Comparison of ENCODE assay signal across 16 cellular contexts in the genomic region with DNA sequence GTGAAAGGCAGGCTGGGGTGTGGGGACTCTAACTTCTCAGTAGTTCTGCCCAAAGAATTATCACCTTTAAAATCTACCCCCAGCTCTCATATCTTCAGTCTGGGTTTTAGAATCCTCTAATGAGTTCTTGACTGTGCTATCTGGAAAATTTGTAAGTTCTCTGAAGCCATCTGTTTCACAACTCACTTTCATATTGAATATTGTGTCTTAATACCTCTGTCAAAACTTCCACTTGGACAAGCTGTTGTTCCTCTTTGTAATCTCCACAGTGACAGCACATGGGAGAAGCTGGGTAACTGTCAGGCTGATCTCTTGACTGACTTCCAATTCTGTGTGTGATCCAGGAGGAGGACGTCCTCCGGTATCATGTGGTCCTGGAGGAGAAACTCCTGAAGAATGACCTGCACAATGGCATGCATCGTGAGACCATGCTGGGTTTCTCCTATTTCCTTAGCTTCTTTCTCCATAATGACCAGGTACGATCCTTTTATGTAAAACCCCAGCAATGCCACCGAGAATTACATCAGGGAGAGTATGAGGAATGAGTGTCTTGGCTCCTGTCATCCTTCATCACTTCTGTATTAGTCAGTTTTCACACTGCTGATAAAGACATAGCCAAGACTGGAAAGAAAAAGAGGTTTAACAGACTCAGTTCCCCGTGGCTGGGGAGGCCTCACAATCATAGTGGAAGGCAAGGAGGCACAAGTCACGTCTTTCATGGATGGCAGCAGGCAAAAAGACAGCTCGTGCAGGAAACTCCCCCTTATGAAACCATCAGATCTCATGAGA.
DNase-seq lines count a peak whose midpoint lies in the region; ATAC-seq, FAIRE-seq and TF ChIP-seq lines count a peak whose summit lies in the region.
"Had no signal": no experiment of that assay in that cellular context is flagged by ENCODE, and none has a peak within 500 bp of the region (broad histone marks: within the 10 kb centered on the region; RNA-seq: fewer than 3 reads in every experiment).

No MANE protein-coding gene starts in this region.

- H3K36me3 ChIP-seq in right lobe of liver (no peaks in the 10 kb centered on the region), HepG2 (replicated peaks in 1 of 2; ENCODE audit: control insufficient read depth in 1 of 2, insufficient read depth in 2 of 2, low read length in 2 of 2) (no peaks in the 10 kb centered on the region), smooth muscle cell (ENCODE audit: low read depth) (no peaks in the 10 kb centered on the region)
- H3K36me3 ChIP-seq: thyroid gland had no signal

- intact Hi-C loops in right lobe of liver (cut with DNase I) (no loop called here), HepG2 (cut with micrococcal nuclease; ENCODE audit: unreplicated experiment) (no loop called here), left ventricle myocardium superior (cut with micrococcal nuclease) (no loop called here)

- no peak overlapping the region for H2AFZ ChIP-seq in HepG2 (ENCODE audit: low read length)
- H2AFZ ChIP-seq in smooth muscle cell (ENCODE audit: low read depth): no peak overlapping the region

- TF ChIP-seq EP300 in HepG2 (IDR thresholded peaks at IDR 0.05; ENCODE audit: low read depth in 2 of 2, low read length in 2 of 2) (no peak), HepG2 (CRISPR knock-in tag; IDR thresholded peaks at IDR 0.05; ENCODE audit: borderline replicate concordance) (no peak)

- DNase-seq in right lobe of liver (no peak), HepG2 (ENCODE audit: low spot score) (no peak), SIG-M5 (lab: John Stamatoyannopoulos, UW) (peak; percentile 49), left ventricle myocardium superior (no peak), cerebellar nuclear complex (lab: John Stamatoyannopoulos, UW) (no peak), smooth muscle cell (lab: John Stamatoyannopoulos, UW; ENCODE audit: unreplicated experiment) (no peak)
- no peak for DNase-seq in activated naive CD4-positive, alpha-beta T cell (lab: John Stamatoyannopoulos, UW)
- DNase-seq: activated naive CD4-positive, alpha-beta T cell treated with anti-CD3 and anti-CD28 coated beads, Interleukin-2, amount 10 ng/mL, durations not matched to agents 7 days and 5 days; COR-L47; hippocampal formation; left colon; NCI-H1092 treated with DMSO at 0.1 percent for 48 hours; NK-92 treated with Interleukin-12 subunit alpha and Interleukin-12 subunit beta, amount 100 ng/mL, for 24 hours; thyroid gland had no signal

- FAIRE-seq in HepG2 (lab: Jason Lieb, UNC): no peak

- no peaks in the 10 kb centered on the region for H3K79me2 ChIP-seq in HepG2 (ENCODE audit: insufficient read depth, low read length)
- H3K79me2 ChIP-seq in smooth muscle cell (ENCODE audit: low read depth): no peaks in the 10 kb centered on the region

- H3K4me1 ChIP-seq in right lobe of liver: no peaks in the 10 kb centered on the region
- no peaks in the 10 kb centered on the region for H3K4me1 ChIP-seq in HepG2 (ENCODE audit: insufficient read depth, low read length)
- no peaks in the 10 kb centered on the region for H3K4me1 ChIP-seq in smooth muscle cell (ENCODE audit: low read depth)
- H3K4me1 ChIP-seq: thyroid gland had no signal

- TF ChIP-seq CTCF in right lobe of liver (IDR thresholded peaks at IDR 0.05): no peak
- no peak for TF ChIP-seq CTCF in HepG2 (CRISPR knock-in tag; IDR thresholded peaks at IDR 0.05)
- TF ChIP-seq CTCF in smooth muscle cell (IDR thresholded peaks at IDR 0.05; ENCODE audit: borderline replicate concordance, insufficient read depth, poor library complexity, severe bottlenecking): no peak

- CTCF ChIA-PET in HepG2 (lab: Yijun Ruan, JAX; ENCODE audit: low intra/inter-chr PET ratio, low total read pairs): no interaction called here

- H3K27ac ChIP-seq in right lobe of liver: no peak overlapping the region
- no peak overlapping the region for H3K27ac ChIP-seq in HepG2 (ENCODE audit: extremely low read length, insufficient read depth, low read length)
- no peak overlapping the region for H3K27ac ChIP-seq in smooth muscle cell (ENCODE audit: low read depth)
- H3K27ac ChIP-seq: thyroid gland had no signal

- TF ChIP-seq RAD21 in HepG2 (CRISPR knock-in tag; IDR thresholded peaks at IDR 0.05): no peak

- ATAC-seq in right lobe of liver: peak; percentile 41 to 51 (median 46)
- ATAC-seq in HepG2: no peak
- ATAC-seq in left ventricle myocardium superior: peak; percentile 85
- no peak for ATAC-seq in HG03439 (IDR thresholded peaks at IDR 0.05; ENCODE audit: unreplicated experiment)
- ATAC-seq: left colon had no signal

- no TSS peak for BruUV-seq in HepG2 (replicated peaks; lab: Mats Ljungman, UMichigan)

- TF ChIP-seq POLR2A in right lobe of liver (IDR thresholded peaks at IDR 0.05) (no peak), HepG2 (IDR thresholded peaks at IDR 0.05; ENCODE audit: insufficient read depth in 1 of 2, low read depth in 2 of 2, low read length in 2 of 2) (no peak)

- H3K9me3 ChIP-seq in right lobe of liver (no peaks in the 10 kb centered on the region), HepG2 (ENCODE audit: low read length) (no peaks in the 10 kb centered on the region), smooth muscle cell (replicated peaks; ENCODE audit: low read depth) (no peaks in the 10 kb centered on the region)
- H3K9me3 ChIP-seq: SK-N-SH, thyroid gland had no signal

- in situ Hi-C loops in HepG2 (cut with HindIII; ENCODE audit: extremely low pct_ligation_motif_present, low pct_unique_long_range_greater_than_20kb): no loop called here

- H4K20me1 ChIP-seq in HepG2 (ENCODE audit: insufficient read depth, low read length) (no peaks in the 10 kb centered on the region), smooth muscle cell (ENCODE audit: low read depth) (no peaks in the 10 kb centered on the region)

- 47% methylated on average over 8 of the region's 8 CpGs for WGBS in right lobe of liver (ENCODE audit: insufficient coverage, low coverage, low lambda C conversion rate, missing lambda C conversion rate)
- 20% methylated on average over 8 of the region's 8 CpGs for WGBS in HepG2 (ENCODE audit: low lambda C conversion rate)
- WGBS in smooth muscle cell (ENCODE audit: low lambda C conversion rate): 67% methylated on average over 8 of the region's 8 CpGs

- H3K4me3 ChIP-seq in right lobe of liver: no peak overlapping the region
- H3K4me3 ChIP-seq in HepG2 (replicated peaks in 1 of 3; ENCODE audit: insufficient read depth in 1 of 3, low read depth in 2 of 3, low read length in 3 of 3): no peak overlapping the region
- no peak overlapping the region for H3K4me3 ChIP-seq in smooth muscle cell
- H3K4me3 ChIP-seq: thyroid gland had no signal

- H3K9ac ChIP-seq in HepG2 (ENCODE audit: insufficient read depth, low read depth, low read length) (no peak overlapping the region), smooth muscle cell (ENCODE audit: low read depth) (no peak overlapping the region)
- H3K9ac ChIP-seq: SK-N-SH had no signal

- POLR2A ChIA-PET in HepG2 (lab: Yijun Ruan, JAX): no interaction called here

- H3K27me3 ChIP-seq in right lobe of liver (no peaks in the 10 kb centered on the region), HepG2 (ENCODE audit: control insufficient read depth in 1 of 2, insufficient read depth in 2 of 2, low read length in 2 of 2) (peaks cover 0 to 28% of the 10 kb centered on the region in 2 experiments; a peak in 3 of 5 replicates), smooth muscle cell (ENCODE audit: low read depth) (peaks cover 21% of the 10 kb centered on the region)
- H3K27me3 ChIP-seq: thyroid gland had no signal

- H3F3A ChIP-seq in smooth muscle cell (ENCODE audit: low read depth): no peaks in the 10 kb centered on the region

- H3K4me2 ChIP-seq in HepG2 (ENCODE audit: low read depth, low read length) (no peak overlapping the region), smooth muscle cell (no peak overlapping the region)
- H3K4me2 ChIP-seq: SK-N-SH had no signal

TF ChIP-seq in HepG2, 621 proteins besides CTCF, POLR2A, EP300 and RAD21:
- TF ChIP-seq NR2F6 (IDR thresholded peaks at IDR 0.05) (no peak), NR2F6 (CRISPR knock-in tag; IDR thresholded peaks at IDR 0.05) (no peak), ZNF629 (CRISPR knock-in tag; conservative IDR thresholded peaks at IDR 0.05) (no peak), HMG20A (CRISPR knock-in tag; IDR thresholded peaks at IDR 0.05; ENCODE audit: borderline replicate concordance) (no peak), TOE1 (CRISPR knock-in tag; IDR thresholded peaks at IDR 0.05) (no peak), MXD4 (CRISPR knock-in tag; IDR thresholded peaks at IDR 0.05) (no peak), ZNF232 (CRISPR knock-in tag; IDR thresholded peaks at IDR 0.05; ENCODE audit: borderline replicate concordance) (no peak)
- TF ChIP-seq, protein P1, sequence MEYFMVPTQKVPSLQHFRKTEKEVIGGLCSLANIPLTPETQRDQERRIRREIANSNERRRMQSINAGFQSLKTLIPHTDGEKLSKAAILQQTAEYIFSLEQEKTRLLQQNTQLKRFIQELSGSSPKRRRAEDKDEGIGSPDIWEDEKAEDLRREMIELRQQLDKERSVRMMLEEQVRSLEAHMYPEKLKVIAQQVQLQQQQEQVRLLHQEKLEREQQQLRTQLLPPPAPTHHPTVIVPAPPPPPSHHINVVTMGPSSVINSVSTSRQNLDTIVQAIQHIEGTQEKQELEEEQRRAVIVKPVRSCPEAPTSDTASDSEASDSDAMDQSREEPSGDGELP (IDR thresholded peaks at IDR 0.05; ENCODE audit: borderline replicate concordance, low read depth): no peak
- TF ChIP-seq, protein P2, sequence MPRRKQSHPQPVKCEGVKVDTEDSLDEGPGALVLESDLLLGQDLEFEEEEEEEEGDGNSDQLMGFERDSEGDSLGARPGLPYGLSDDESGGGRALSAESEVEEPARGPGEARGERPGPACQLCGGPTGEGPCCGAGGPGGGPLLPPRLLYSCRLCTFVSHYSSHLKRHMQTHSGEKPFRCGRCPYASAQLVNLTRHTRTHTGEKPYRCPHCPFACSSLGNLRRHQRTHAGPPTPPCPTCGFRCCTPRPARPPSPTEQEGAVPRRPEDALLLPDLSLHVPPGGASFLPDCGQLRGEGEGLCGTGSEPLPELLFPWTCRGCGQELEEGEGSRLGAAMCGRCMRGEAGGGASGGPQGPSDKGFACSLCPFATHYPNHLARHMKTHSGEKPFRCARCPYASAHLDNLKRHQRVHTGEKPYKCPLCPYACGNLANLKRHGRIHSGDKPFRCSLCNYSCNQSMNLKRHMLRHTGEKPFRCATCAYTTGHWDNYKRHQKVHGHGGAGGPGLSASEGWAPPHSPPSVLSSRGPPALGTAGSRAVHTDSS (CRISPR knock-in tag; conservative IDR thresholded peaks at IDR 0.05): no peak
- TF ChIP-seq, protein P3, sequence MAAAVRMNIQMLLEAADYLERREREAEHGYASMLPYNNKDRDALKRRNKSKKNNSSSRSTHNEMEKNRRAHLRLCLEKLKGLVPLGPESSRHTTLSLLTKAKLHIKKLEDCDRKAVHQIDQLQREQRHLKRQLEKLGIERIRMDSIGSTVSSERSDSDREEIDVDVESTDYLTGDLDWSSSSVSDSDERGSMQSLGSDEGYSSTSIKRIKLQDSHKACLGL (CRISPR knock-in tag; IDR thresholded peaks at IDR 0.05): no peak

Comparison
In these comparisons a context has a peak if more than half of its experiments do, and no peak if none do; other contexts are left out.
1. ATAC-seq: peak in right lobe of liver (4 of 4) and left ventricle myocardium superior (single experiment); none in HepG2 (single experiment) and HG03439 (single experiment).